Comparison of ENCODE assay signal across 8 cellular contexts in genomic region chr1:184843732-184844495, GRCh38.
DNase-seq lines count a peak whose midpoint lies in the region; ATAC-seq and TF ChIP-seq lines count a peak whose summit lies in the region.

No MANE protein-coding gene starts in this region.

- H3K4me3 Mint-ChIP-seq in activated naive CD4-positive, alpha-beta T cell treated with anti-CD3 and anti-CD28 coated beads, Interleukin-2, amount 10 ng/mL, durations not matched to agents 7 days and 5 days: no peak overlapping the region
- no peak overlapping the region for H3K4me3 Mint-ChIP-seq in stimulated activated memory B cell treated with anti-CD40 and anti-IgM and Interleukin-4, amounts not matched to agents 10 μg/mL and 1 μg/mL and 100 μg/mL, for 72 hours

- no peak for TF ChIP-seq CTCF in GM13977 (IDR thresholded peaks at IDR 0.05; ENCODE audit: extremely low read depth, insufficient read depth, missing control alignments)

- H3K9me3 Mint-ChIP-seq in activated naive CD4-positive, alpha-beta T cell treated with anti-CD3 and anti-CD28 coated beads, Interleukin-2, amount 10 ng/mL, durations not matched to agents 7 days and 5 days: no peaks in the 10 kb centered on the region
- no peaks in the 10 kb centered on the region for H3K9me3 Mint-ChIP-seq in stimulated activated memory B cell treated with anti-CD40 and anti-IgM and Interleukin-4, amounts not matched to agents 10 μg/mL and 1 μg/mL and 100 μg/mL, for 72 hours

- peak; percentile 99 for ATAC-seq in GM21825 (IDR thresholded peaks at IDR 0.05; ENCODE audit: unreplicated experiment)
- ATAC-seq in stimulated activated memory B cell treated with anti-CD40 and anti-IgM and Interleukin-4, amounts not matched to agents 10 μg/mL and 1 μg/mL and 100 μg/mL, for 72 hours: peak; percentile 89

- H3K27me3 Mint-ChIP-seq in activated naive CD4-positive, alpha-beta T cell treated with anti-CD3 and anti-CD28 coated beads, Interleukin-2, amount 10 ng/mL, durations not matched to agents 7 days and 5 days: no peaks in the 10 kb centered on the region
- H3K27me3 Mint-ChIP-seq in stimulated activated memory B cell treated with anti-CD40 and anti-IgM and Interleukin-4, amounts not matched to agents 10 μg/mL and 1 μg/mL and 100 μg/mL, for 72 hours: no peaks in the 10 kb centered on the region

- peak overlapping the region; percentile 17 for H3K27ac Mint-ChIP-seq in activated naive CD4-positive, alpha-beta T cell treated with anti-CD3 and anti-CD28 coated beads, Interleukin-2, amount 10 ng/mL, durations not matched to agents 7 days and 5 days
- peak overlapping the region; percentile 43 for H3K27ac Mint-ChIP-seq in stimulated activated memory B cell treated with anti-CD40 and anti-IgM and Interleukin-4, amounts not matched to agents 10 μg/mL and 1 μg/mL and 100 μg/mL, for 72 hours

- DNase-seq in GM13977 (ENCODE audit: low spot score): peak; percentile 45
- peak; percentile 26 for DNase-seq in NAMALWA (ENCODE audit: low spot score)
- DNase-seq in activated naive CD4-positive, alpha-beta T cell treated with anti-CD3 and anti-CD28 coated beads, Interleukin-2, amount 10 ng/mL, durations not matched to agents 7 days and 5 days: peak; percentile 74
- DNase-seq in D341Med (ENCODE audit: low spot score): no peak
- DNase-seq in effector CD8-positive, alpha-beta T cell (lab: John Stamatoyannopoulos, UW): no peak
- no peak for DNase-seq in AG08396 (ENCODE audit: low spot score)

- H3K4me1 Mint-ChIP-seq in activated naive CD4-positive, alpha-beta T cell treated with anti-CD3 and anti-CD28 coated beads, Interleukin-2, amount 10 ng/mL, durations not matched to agents 7 days and 5 days: peaks cover 45% of the 10 kb centered on the region
- H3K4me1 Mint-ChIP-seq in stimulated activated memory B cell treated with anti-CD40 and anti-IgM and Interleukin-4, amounts not matched to agents 10 μg/mL and 1 μg/mL and 100 μg/mL, for 72 hours: peaks cover 9% of the 10 kb centered on the region

- CTCF ChIA-PET in activated naive CD4-positive, alpha-beta T cell treated with anti-CD3 and anti-CD28 coated beads, Interleukin-2, amount 10 ng/mL, durations not matched to agents 7 days and 5 days (lab: Charles Lee): interaction anchor here (1.0 kb wide), 1 partner anchor 10 kb away, joined by 3 read pairs; no protein-coding TSS in a partner anchor

- H3K36me3 Mint-ChIP-seq in activated naive CD4-positive, alpha-beta T cell treated with anti-CD3 and anti-CD28 coated beads, Interleukin-2, amount 10 ng/mL, durations not matched to agents 7 days and 5 days: peaks cover 12% of the 10 kb centered on the region
- H3K36me3 Mint-ChIP-seq in stimulated activated memory B cell treated with anti-CD40 and anti-IgM and Interleukin-4, amounts not matched to agents 10 μg/mL and 1 μg/mL and 100 μg/mL, for 72 hours: no peaks in the 10 kb centered on the region

- in situ Hi-C loops in GM13977 (cut with MboI; ENCODE audit: low pct_unique_long_range_greater_than_20kb, low sequenced_read_pairs, unreplicated experiment): no loop called here

Comparison
In these comparisons a context has a peak if more than half of its experiments do, and no peak if none do; other contexts are left out.
1. DNase-seq: peak in GM13977 (single experiment), NAMALWA (single experiment) and activated naive CD4-positive, alpha-beta T cell treated with anti-CD3 and anti-CD28 coated beads, Interleukin-2, amount 10 ng/mL, durations not matched to agents 7 days and 5 days (single experiment); none in D341Med (single experiment), effector CD8-positive, alpha-beta T cell (single experiment) and AG08396 (single experiment).